In the genomic region with DNA sequence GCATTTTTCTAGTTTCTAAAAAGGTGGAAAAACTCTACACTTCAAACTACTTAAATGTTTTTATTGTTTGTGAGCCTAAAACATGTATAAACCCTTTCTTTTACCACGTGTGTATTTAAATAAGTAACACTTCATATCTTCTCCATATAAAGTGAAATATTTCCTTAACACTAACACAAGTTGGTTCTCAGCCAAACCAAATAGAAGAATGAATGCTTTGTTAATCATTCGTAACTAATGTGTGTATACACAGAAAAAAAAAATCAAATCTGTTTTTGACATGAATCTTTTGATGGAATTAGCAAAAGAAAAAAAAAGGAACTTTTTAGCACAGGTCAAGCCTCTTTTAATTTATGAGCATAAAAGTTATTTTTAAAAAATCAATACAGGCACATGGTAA, we compare ENCODE assay signal across 11 cellular contexts.
DNase-seq lines count a peak whose midpoint lies in the region; ATAC-seq lines count a peak whose summit lies in the region.
"Had no signal": no experiment of that assay in that cellular context is flagged by ENCODE, and none has a peak within 500 bp of the region (broad histone marks: within the 10 kb centered on the region; RNA-seq: fewer than 3 reads in every experiment).

No MANE protein-coding gene starts in this region.

- no peaks in the 10 kb centered on the region for H3K9me3 Mint-ChIP-seq in activated T-cell treated with anti-CD3 and anti-CD28 coated beads, Interleukin-2, amount 50 U/mL, for 4 hours
- H3K9me3 Mint-ChIP-seq: CD14-positive monocyte had no signal

- in situ Hi-C loops in ACHN (cut with HindIII; ENCODE audit: low pct_ligation_motif_present, low pct_unique_long_range_greater_than_20kb, low sequenced_read_pairs), result no loop called here
- in situ Hi-C loops in SK-MEL-5 (cut with HindIII; ENCODE audit: low pct_unique_long_range_greater_than_20kb, low sequenced_read_pairs), result no loop called here

- intact Hi-C loops in sciatic nerve (cut with DNase I), result no loop called here

- no peaks in the 10 kb centered on the region for H3K27me3 Mint-ChIP-seq in activated T-cell treated with anti-CD3 and anti-CD28 coated beads, Interleukin-2, amount 50 U/mL, for 4 hours (ENCODE audit: low read depth)

- peaks cover 5% of the 10 kb centered on the region for H3K4me1 Mint-ChIP-seq in activated T-cell treated with anti-CD3 and anti-CD28 coated beads, Interleukin-2, amount 50 U/mL, for 4 hours (ENCODE audit: low read depth)
- H3K4me1 Mint-ChIP-seq: CD14-positive monocyte had no signal

- ATAC-seq in sciatic nerve (no peak), GM21529 (IDR thresholded peaks at IDR 0.05; ENCODE audit: unreplicated experiment) (no peak), HG03469 (IDR thresholded peaks at IDR 0.05; ENCODE audit: unreplicated experiment) (no peak)
- ATAC-seq in activated T-cell treated with anti-CD3 and anti-CD28 coated beads, Interleukin-2, amount 50 U/mL, for 4 hours, result no peak

- DNase-seq in ACHN (peak; percentile 70), LHCN-M2 (ENCODE audit: low read depth) (peak; percentile 46), SK-MEL-5 (ENCODE audit: low read depth, low spot score) (peak; percentile 67), glomerular endothelial cell (ENCODE audit: extremely low read depth, low read depth, low spot score) (peak; percentile 39), sciatic nerve (ENCODE audit: low spot score) (no peak)
- no peak for DNase-seq in activated T-cell treated with anti-CD3 and anti-CD28 coated beads, Interleukin-2, amount 50 U/mL, for 4 hours
- DNase-seq: activated CD8-positive, alpha-beta memory T cell treated with anti-CD3 and anti-CD28 coated beads for 24 hours; activated naive CD4-positive, alpha-beta T cell treated with anti-CD3 and anti-CD28 coated beads, Interleukin-2, amount 50 U/mL, for 16 hours had no signal

- no peak overlapping the region for H3K4me3 Mint-ChIP-seq in activated T-cell treated with anti-CD3 and anti-CD28 coated beads, Interleukin-2, amount 50 U/mL, for 4 hours
- H3K4me3 Mint-ChIP-seq: CD14-positive monocyte had no signal

- no peaks in the 10 kb centered on the region for H3K36me3 Mint-ChIP-seq in activated T-cell treated with anti-CD3 and anti-CD28 coated beads, Interleukin-2, amount 50 U/mL, for 4 hours (ENCODE audit: insufficient read depth)
- H3K36me3 Mint-ChIP-seq: CD14-positive monocyte had no signal

Comparison
In these comparisons a context has a peak if more than half of its experiments do, and no peak if none do; other contexts are left out.
1. DNase-seq: peak in ACHN (single experiment), LHCN-M2 (single experiment), SK-MEL-5 (single experiment) and glomerular endothelial cell (single experiment); none in sciatic nerve (single experiment) and activated T-cell treated with anti-CD3 and anti-CD28 coated beads, Interleukin-2, amount 50 U/mL, for 4 hours (single experiment).